In the genomic region with DNA sequence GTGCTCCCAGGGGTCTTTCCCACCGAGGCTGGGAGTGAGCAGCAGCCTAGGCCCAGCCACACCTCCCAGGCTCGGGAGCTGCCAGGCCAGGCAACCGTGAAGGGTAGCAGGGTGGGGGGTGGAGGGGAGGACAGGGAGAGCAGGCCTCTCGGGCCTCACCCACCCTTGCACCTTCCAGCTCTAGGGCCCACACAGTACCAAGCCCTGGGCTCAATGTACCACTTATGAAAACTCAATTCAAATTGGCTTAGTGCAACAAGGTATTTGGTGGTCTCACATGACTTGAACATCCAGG, we compare ENCODE assay signal across 29 cellular contexts.
DNase-seq lines count a peak whose midpoint lies in the region; ATAC-seq, FAIRE-seq and TF ChIP-seq lines count a peak whose summit lies in the region.
"Had no signal": no experiment of that assay in that cellular context is flagged by ENCODE, and none has a peak within 500 bp of the region (broad histone marks: within the 10 kb centered on the region; RNA-seq: fewer than 3 reads in every experiment).

No MANE protein-coding gene starts in this region.

- H3K36me3 Mint-ChIP-seq in central memory CD8-positive, alpha-beta T cell (ENCODE audit: insufficient read depth) = peaks cover 32% of the 10 kb centered on the region
- H3K36me3 Mint-ChIP-seq in naive thymus-derived CD8-positive, alpha-beta T cell = peaks cover 0 to 3% (median 0%) of the 10 kb centered on the region in 3 donors

- H3K27me3 Mint-ChIP-seq in central memory CD8-positive, alpha-beta T cell = no peaks in the 10 kb centered on the region
- H3K27me3 Mint-ChIP-seq in naive thymus-derived CD8-positive, alpha-beta T cell = no peaks in the 10 kb centered on the region
- H3K27me3 Mint-ChIP-seq: activated naive CD4-positive, alpha-beta T cell treated with anti-CD3 and anti-CD28 coated beads, Interleukin-2, amount 10 ng/mL, durations not matched to agents 7 days and 5 days had no signal

- no peak overlapping the region for H3K4me2 ChIP-seq in HepG2 (ENCODE audit: low read depth, low read length)

- FAIRE-seq in HepG2 (lab: Jason Lieb, UNC) (no peak), HTR-8/SVneo (lab: Jason Lieb, UNC) (no peak)
- FAIRE-seq: G401.6, keratinocyte had no signal

- intact Hi-C loops in HepG2 (cut with micrococcal nuclease; ENCODE audit: unreplicated experiment) (no loop called here), right lobe of liver (cut with DNase I) (no loop called here)

- H3K36me3 ChIP-seq in HepG2 (replicated peaks in 1 of 2; ENCODE audit: control insufficient read depth in 1 of 2, insufficient read depth in 2 of 2, low read length in 2 of 2) (peaks cover 5 to 6% of the 10 kb centered on the region in 2 experiments; a peak in 2 of 5 replicates), right lobe of liver (peaks cover 0 to 2% (median 0%) of the 10 kb centered on the region in 4 donors)
- H3K36me3 ChIP-seq: brain microvascular endothelial cell, WERI-Rb-1 had no signal

- TF ChIP-seq EP300 in HepG2 (IDR thresholded peaks at IDR 0.05; ENCODE audit: low read depth in 2 of 2, low read length in 2 of 2) = no peak
- TF ChIP-seq EP300 in HepG2 (CRISPR knock-in tag; IDR thresholded peaks at IDR 0.05; ENCODE audit: borderline replicate concordance) = no peak

- H3K9me3 Mint-ChIP-seq in central memory CD8-positive, alpha-beta T cell = no peaks in the 10 kb centered on the region
- no peaks in the 10 kb centered on the region for H3K9me3 Mint-ChIP-seq in naive thymus-derived CD8-positive, alpha-beta T cell
- H3K9me3 Mint-ChIP-seq: activated naive CD4-positive, alpha-beta T cell treated with anti-CD3 and anti-CD28 coated beads, Interleukin-2, amount 10 ng/mL, durations not matched to agents 7 days and 5 days; H9; nephron had no signal

- TF ChIP-seq RAD21 in HepG2 (CRISPR knock-in tag; IDR thresholded peaks at IDR 0.05) = no peak

- TF ChIP-seq POLR2A in HepG2 (IDR thresholded peaks at IDR 0.05; ENCODE audit: insufficient read depth in 1 of 2, low read depth in 2 of 2, low read length in 2 of 2) = no peak
- TF ChIP-seq POLR2A in right lobe of liver (IDR thresholded peaks at IDR 0.05) = no peak

- H3K27me3 ChIP-seq in HepG2 (ENCODE audit: control insufficient read depth in 1 of 2, insufficient read depth in 2 of 2, low read length in 2 of 2) (no peaks in the 10 kb centered on the region), right lobe of liver (no peaks in the 10 kb centered on the region)
- H3K27me3 ChIP-seq: brain microvascular endothelial cell, right atrium auricular region, suprapubic skin had no signal

- H3K4me1 Mint-ChIP-seq in central memory CD8-positive, alpha-beta T cell = peaks cover 66% of the 10 kb centered on the region
- H3K4me1 Mint-ChIP-seq in naive thymus-derived CD8-positive, alpha-beta T cell = peaks cover 19 to 80% (median 44%) of the 10 kb centered on the region in 4 donors

- H3K4me1 ChIP-seq in HepG2 (ENCODE audit: insufficient read depth, low read length) (peaks cover 9% of the 10 kb centered on the region; the same call in 1 of the 2 replicates), right lobe of liver (no peaks in the 10 kb centered on the region)

- DNase-seq in HepG2 (ENCODE audit: low spot score) = no peak
- DNase-seq in right lobe of liver = no peak
- DNase-seq in central memory CD8-positive, alpha-beta T cell (ENCODE audit: low spot score in 2 of 2) = no peak
- no peak for DNase-seq in naive thymus-derived CD8-positive, alpha-beta T cell
- no peak for DNase-seq in activated CD4-positive, alpha-beta T cell treated with anti-CD3 and anti-CD28 coated beads for 4 hours
- no peak for DNase-seq in T-helper 2 cell
- DNase-seq in activated effector memory CD4-positive, alpha-beta T cell treated with anti-CD3 and anti-CD28 coated beads, Interleukin-2, amount 50 U/mL, for 16 hours = no peak
- no peak for DNase-seq in HTR-8/SVneo (ENCODE audit: insufficient read length, low spot score)
- DNase-seq: activated CD4-positive, alpha-beta T cell treated with anti-CD3 and anti-CD28 coated beads, Interleukin-2, amount 50 U/mL, for 1 hour; activated naive CD4-positive, alpha-beta T cell treated with anti-CD3 and anti-CD28 coated beads, Interleukin-2, amount 10 ng/mL, durations not matched to agents 7 days and 5 days; brain microvascular endothelial cell; DMS153; Kasumi-1; midbrain; MV-4-11; NCI-H146; NCI-H2107; NCI-H446; NCI-H774; RPMI8226; WERI-Rb-1 had no signal

- ATAC-seq in HepG2 (no peak), right lobe of liver (no peak)
- no peak for ATAC-seq in central memory CD8-positive, alpha-beta T cell (replicated peaks; ENCODE audit: extremely low read depth, poor library complexity, severe bottlenecking)
- no peak for ATAC-seq in naive thymus-derived CD8-positive, alpha-beta T cell

- peak overlapping the region; percentile 75 for H3K27ac Mint-ChIP-seq in central memory CD8-positive, alpha-beta T cell (ENCODE audit: low read depth)
- H3K27ac Mint-ChIP-seq in naive thymus-derived CD8-positive, alpha-beta T cell = peak overlapping the region in 7 of 10 donors; percentile 44 to 91 (median 66)
- H3K27ac Mint-ChIP-seq: activated naive CD4-positive, alpha-beta T cell treated with anti-CD3 and anti-CD28 coated beads, Interleukin-2, amount 10 ng/mL, durations not matched to agents 7 days and 5 days; nephron had no signal

- no TSS peak for BruUV-seq in HepG2 (replicated peaks; lab: Mats Ljungman, UMichigan)

- WGBS in HepG2 (ENCODE audit: low lambda C conversion rate) = 78% methylated on average over 1 of the region's 4 CpGs
- WGBS in right lobe of liver (ENCODE audit: insufficient coverage, low coverage, low lambda C conversion rate, missing lambda C conversion rate) = no CpG with 5 or more reads among the region's 4 CpGs

- H3K9ac ChIP-seq in HepG2 (ENCODE audit: insufficient read depth, low read depth, low read length) = no peak overlapping the region

- H3K4me3 Mint-ChIP-seq in central memory CD8-positive, alpha-beta T cell = no peak overlapping the region
- H3K4me3 Mint-ChIP-seq in naive thymus-derived CD8-positive, alpha-beta T cell = peak overlapping the region in 1 of 10 donors; percentile 22
- H3K4me3 Mint-ChIP-seq: activated naive CD4-positive, alpha-beta T cell treated with anti-CD3 and anti-CD28 coated beads, Interleukin-2, amount 10 ng/mL, durations not matched to agents 7 days and 5 days; H9; nephron had no signal

- H3K79me2 ChIP-seq in HepG2 (ENCODE audit: insufficient read depth, low read length) = no peaks in the 10 kb centered on the region

- H3K9me3 ChIP-seq in HepG2 (ENCODE audit: low read length) (no peaks in the 10 kb centered on the region), right lobe of liver (no peaks in the 10 kb centered on the region)
- H3K9me3 ChIP-seq: right atrium auricular region, suprapubic skin had no signal

- H3K4me3 ChIP-seq in HepG2 (replicated peaks in 1 of 3; ENCODE audit: insufficient read depth in 1 of 3, low read depth in 2 of 3, low read length in 3 of 3) = no peak overlapping the region
- H3K4me3 ChIP-seq in right lobe of liver = no peak overlapping the region
- H3K4me3 ChIP-seq: right atrium auricular region, suprapubic skin had no signal

- H3K27ac ChIP-seq in HepG2 (ENCODE audit: extremely low read length, insufficient read depth, low read length) (no peak overlapping the region), right lobe of liver (no peak overlapping the region)
- H3K27ac ChIP-seq: 22Rv1, brain microvascular endothelial cell, epithelial cell of prostate, right atrium auricular region, suprapubic skin, WERI-Rb-1 had no signal

- TF ChIP-seq CTCF in HepG2 (CRISPR knock-in tag; IDR thresholded peaks at IDR 0.05) (no peak), right lobe of liver (IDR thresholded peaks at IDR 0.05) (no peak)

- no peaks in the 10 kb centered on the region for H4K20me1 ChIP-seq in HepG2 (ENCODE audit: insufficient read depth, low read length)

- CTCF ChIA-PET in HepG2 (lab: Yijun Ruan, JAX; ENCODE audit: low intra/inter-chr PET ratio, low total read pairs) = no interaction called here

- POLR2A ChIA-PET in HepG2 (lab: Yijun Ruan, JAX) = no interaction called here
- POLR2A ChIA-PET in naive thymus-derived CD8-positive, alpha-beta T cell (lab: Charles Lee) = no interaction called here

- H2AFZ ChIP-seq in HepG2 (ENCODE audit: low read length) = no peak overlapping the region

- in situ Hi-C loops in HepG2 (cut with HindIII; ENCODE audit: extremely low pct_ligation_motif_present, low pct_unique_long_range_greater_than_20kb) = no loop called here

TF ChIP-seq in HepG2, 621 proteins besides CTCF, POLR2A, EP300 and RAD21:
- TF ChIP-seq SP2 (CRISPR knock-in tag; IDR thresholded peaks at IDR 0.05) = no peak
- peak; percentile 8 for TF ChIP-seq AGO2 (optimal IDR thresholded peaks at IDR 0.05; ENCODE audit: low read depth, low read length)
